Comparison of ENCODE assay signal across 21 cellular contexts in genomic region chr13:96671073-96671472, GRCh38.
DNase-seq lines count a peak whose midpoint lies in the region; ATAC-seq and TF ChIP-seq lines count a peak whose summit lies in the region.
"Had no signal": no experiment of that assay in that cellular context is flagged by ENCODE, and none has a peak within 500 bp of the region (broad histone marks: within the 10 kb centered on the region; RNA-seq: fewer than 3 reads in every experiment).

No MANE protein-coding gene starts in this region.

- H2AFZ ChIP-seq in mammary epithelial cell (ENCODE audit: low read depth, low read length) (peak overlapping the region; percentile 59), mesenchymal stem cell (ENCODE audit: low read depth, low read length) (peak overlapping the region; percentile 18)

- DNase-seq in EH (ENCODE audit: low read depth) (peak; percentile 26), HT1080 (ENCODE audit: low read depth) (peak; percentile 66), mammary epithelial cell (peak; percentile 14), mesenchymal stem cell (no peak)
- no peak for DNase-seq in activated naive CD4-positive, alpha-beta T cell treated with anti-CD3 and anti-CD28 coated beads for 36 hours
- DNase-seq: DMS 273 treated with DMSO at 0.1 percent for 48 hours, DND-41, GOT3, Kasumi-1, NCI-H1105, NCI-H2081, NCI-H748 treated with DMSO at 0.1 percent for 48 hours, SHP77 treated with DMSO at 0.1 percent for 48 hours, SK-N-SH, T-cell had no signal

- H3K18ac ChIP-seq in mesenchymal stem cell (ENCODE audit: low read depth in 1 of 2, low read length in 2 of 2) = no peak overlapping the region

- dilution Hi-C loops in mammary epithelial cell (cut with HindIII; ENCODE audit: low sequenced_read_pairs) = no loop called here

- no peak overlapping the region for H2BK5ac ChIP-seq in mesenchymal stem cell (ENCODE audit: low read depth, low read length, poor library complexity, severe bottlenecking)

- H2BK12ac ChIP-seq in mesenchymal stem cell (ENCODE audit: low read length in 2 of 2) = no peak overlapping the region

- H3K36me3 Mint-ChIP-seq in activated naive CD4-positive, alpha-beta T cell treated with anti-CD3 and anti-CD28 coated beads for 36 hours (ENCODE audit: low read depth) = no peaks in the 10 kb centered on the region
- H3K36me3 Mint-ChIP-seq: CD14-positive monocyte, T-cell had no signal

- no peak overlapping the region for H3K27ac Mint-ChIP-seq in activated naive CD4-positive, alpha-beta T cell treated with anti-CD3 and anti-CD28 coated beads for 36 hours
- H3K27ac Mint-ChIP-seq: CD14-positive monocyte, T-cell had no signal

- intact Hi-C loops in mammary epithelial cell (cut with micrococcal nuclease) = no loop called here
- intact Hi-C loops in activated naive CD4-positive, alpha-beta T cell treated with anti-CD3 and anti-CD28 coated beads for 36 hours (cut with micrococcal nuclease) = no loop called here

- H3K4me2 ChIP-seq in mammary epithelial cell (ENCODE audit: insufficient read depth, low read depth, low read length) = peak overlapping the region; percentile 37
- no peak overlapping the region for H3K4me2 ChIP-seq in mesenchymal stem cell (ENCODE audit: low read length, poor library complexity, severe bottlenecking)
- H3K4me2 ChIP-seq: SK-N-SH had no signal

- no peak overlapping the region for H3K14ac ChIP-seq in mesenchymal stem cell (ENCODE audit: low read length in 2 of 2)

- no peak for TF ChIP-seq CTCF in mammary epithelial cell (conservative IDR thresholded peaks at IDR 0.05 in 1 of 2, IDR thresholded peaks at IDR 0.05 in 1 of 2; ENCODE audit: extremely low read depth in 1 of 2, insufficient read depth in 1 of 2, low read depth in 1 of 2, low read length in 2 of 2)

- no peak overlapping the region for H3K4me3 ChIP-seq in mammary epithelial cell (replicated peaks in 1 of 3; ENCODE audit: insufficient read depth in 1 of 3, low read depth in 2 of 3, low read length in 3 of 3)
- H3K4me3 ChIP-seq in mesenchymal stem cell (ENCODE audit: insufficient read depth in 1 of 2, low read depth in 1 of 2, low read length in 2 of 2) = no peak overlapping the region
- H3K4me3 ChIP-seq: GM12878 had no signal

- H3K36me3 ChIP-seq in mammary epithelial cell (ENCODE audit: insufficient read depth, low read length) (no peaks in the 10 kb centered on the region), mesenchymal stem cell (ENCODE audit: control insufficient read depth in 1 of 2, insufficient read depth in 2 of 2, low read depth in 1 of 2, low read length in 2 of 2) (no peaks in the 10 kb centered on the region)

- H3K9ac ChIP-seq in mammary epithelial cell (ENCODE audit: insufficient read depth, low read length) = no peak overlapping the region
- H3K9ac ChIP-seq in mesenchymal stem cell (ENCODE audit: low read length) = no peak overlapping the region
- H3K9ac ChIP-seq: SK-N-SH had no signal

- H3K27me3 ChIP-seq in mammary epithelial cell (ENCODE audit: insufficient read depth, low read length) (no peaks in the 10 kb centered on the region), mesenchymal stem cell (ENCODE audit: control insufficient read depth in 1 of 2, insufficient read depth in 1 of 2, low read length in 2 of 2) (no peaks in the 10 kb centered on the region)

- H3K4ac ChIP-seq in mesenchymal stem cell (ENCODE audit: low read depth in 1 of 2, low read length in 2 of 2) = no peak overlapping the region

- H2AK5ac ChIP-seq in mesenchymal stem cell (ENCODE audit: low read length, severe bottlenecking) = no peak overlapping the region

- no peak overlapping the region for H4K91ac ChIP-seq in mesenchymal stem cell (ENCODE audit: low read length)

- BruUV-seq in mammary epithelial cell (replicated peaks; lab: Mats Ljungman, UMichigan) = no TSS peak

- no peaks in the 10 kb centered on the region for H3K4me1 Mint-ChIP-seq in activated naive CD4-positive, alpha-beta T cell treated with anti-CD3 and anti-CD28 coated beads for 36 hours (ENCODE audit: low read depth)
- H3K4me1 Mint-ChIP-seq: CD14-positive monocyte, T-cell had no signal

- peak overlapping the region; percentile 34 for H3K27ac ChIP-seq in mammary epithelial cell (ENCODE audit: insufficient read depth, low read depth, low read length)
- no peak overlapping the region for H3K27ac ChIP-seq in mesenchymal stem cell (ENCODE audit: low read length, poor library complexity, severe bottlenecking)
- H3K27ac ChIP-seq: HL-60 had no signal

- H4K20me1 ChIP-seq in mammary epithelial cell (ENCODE audit: insufficient read depth, low read length) = no peaks in the 10 kb centered on the region

- H3K9me3 ChIP-seq in mammary epithelial cell (replicated peaks; ENCODE audit: insufficient read depth, low read length) = no peaks in the 10 kb centered on the region
- H3K9me3 ChIP-seq in mesenchymal stem cell (ENCODE audit: control insufficient read depth, low read length) = peaks cover 21% of the 10 kb centered on the region
- H3K9me3 ChIP-seq: SK-N-SH had no signal

- H2BK15ac ChIP-seq in mesenchymal stem cell (ENCODE audit: low read depth, poor library complexity, severe bottlenecking) = no peak overlapping the region

- CTCF ChIA-PET in mammary epithelial cell (lab: Charles Lee; ENCODE audit: low non-redundant PET) = no interaction called here
- CTCF ChIA-PET in activated naive CD4-positive, alpha-beta T cell treated with anti-CD3 and anti-CD28 coated beads for 36 hours (lab: Charles Lee) = no interaction called here

- H3K79me1 ChIP-seq in mesenchymal stem cell (replicated peaks; ENCODE audit: low read length, poor library complexity, severe bottlenecking) = no peaks in the 10 kb centered on the region

- H3K79me2 ChIP-seq in mammary epithelial cell (ENCODE audit: insufficient read depth, low read length) = no peaks in the 10 kb centered on the region

- no peak overlapping the region for H3K4me3 Mint-ChIP-seq in activated naive CD4-positive, alpha-beta T cell treated with anti-CD3 and anti-CD28 coated beads for 36 hours
- H3K4me3 Mint-ChIP-seq: CD14-positive monocyte, T-cell had no signal

- H3K27me3 Mint-ChIP-seq in activated naive CD4-positive, alpha-beta T cell treated with anti-CD3 and anti-CD28 coated beads for 36 hours (ENCODE audit: low read depth) = no peaks in the 10 kb centered on the region
- H3K27me3 Mint-ChIP-seq: T-cell had no signal

- no peak overlapping the region for H3K23ac ChIP-seq in mesenchymal stem cell (ENCODE audit: low read length in 2 of 2)

- in situ Hi-C loops in mammary epithelial cell (cut with MboI; ENCODE audit: low sequenced_read_pairs in 2 of 2) = no loop called here

- ATAC-seq in HG03354 (IDR thresholded peaks at IDR 0.05; ENCODE audit: poor library complexity, severe bottlenecking, unreplicated experiment) (no peak), HG03025 (IDR thresholded peaks at IDR 0.05; ENCODE audit: low FRiP score, unreplicated experiment) (no peak), GM21786 (IDR thresholded peaks at IDR 0.05; ENCODE audit: unreplicated experiment) (no peak)
- ATAC-seq: GM12878, T-cell had no signal

- no peak overlapping the region for H2BK120ac ChIP-seq in mesenchymal stem cell (ENCODE audit: low read depth, low read length)

- peaks cover 2% of the 10 kb centered on the region for H3K9me3 Mint-ChIP-seq in activated naive CD4-positive, alpha-beta T cell treated with anti-CD3 and anti-CD28 coated beads for 36 hours

- no peak overlapping the region for H4K8ac ChIP-seq in mesenchymal stem cell (ENCODE audit: low read length)

- peaks cover 24% of the 10 kb centered on the region for H3K4me1 ChIP-seq in mammary epithelial cell (ENCODE audit: insufficient read depth, low read length)
- H3K4me1 ChIP-seq in mesenchymal stem cell (ENCODE audit: control insufficient read depth, insufficient read depth, low read depth, low read length) = no peaks in the 10 kb centered on the region

Comparison
In these comparisons a context has a peak if more than half of its experiments do, and no peak if none do; other contexts are left out.
1. DNase-seq: peak in EH (single experiment), HT1080 (single experiment) and mammary epithelial cell (single experiment); none in mesenchymal stem cell (single experiment) and activated naive CD4-positive, alpha-beta T cell treated with anti-CD3 and anti-CD28 coated beads for 36 hours (single experiment).